8 cellular contexts compared by ENCODE assay signal in the genomic region with DNA sequence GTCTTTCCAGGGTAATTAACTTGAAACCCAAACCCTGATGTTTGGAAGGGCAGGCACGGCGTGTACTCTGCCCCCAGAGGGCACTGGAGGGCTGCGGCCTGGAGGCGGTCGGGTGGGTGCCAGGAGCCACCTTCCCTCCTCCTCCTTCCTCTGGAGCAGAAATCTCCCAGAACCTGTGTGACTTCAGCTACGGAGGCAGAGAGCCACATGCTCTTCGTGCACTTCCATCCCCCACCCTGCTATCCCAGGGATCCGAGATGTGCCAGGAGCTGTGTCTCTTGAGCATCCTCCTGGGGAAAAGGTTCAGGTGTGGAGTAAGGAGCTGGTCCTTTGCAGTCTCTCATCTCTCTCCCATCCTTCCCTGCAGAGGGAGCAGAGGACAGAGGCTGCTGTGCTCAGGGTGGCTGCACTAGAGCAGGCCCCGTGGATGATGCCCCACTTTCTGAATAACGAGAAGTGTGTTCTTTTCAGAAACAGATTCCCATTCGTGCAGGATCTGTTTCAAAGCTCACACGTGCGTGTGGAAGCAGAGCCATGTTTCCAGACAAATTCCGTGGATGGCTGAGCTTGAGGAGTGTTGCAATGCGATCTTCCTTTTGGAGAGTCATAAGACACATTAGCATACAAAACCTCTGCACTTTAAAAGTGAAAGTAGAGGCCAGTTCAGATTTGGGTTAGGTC.
DNase-seq lines count a peak whose midpoint lies in the region; ATAC-seq and TF ChIP-seq lines count a peak whose summit lies in the region.

No MANE protein-coding gene starts in this region.

- peaks cover 31% of the 10 kb centered on the region for H3K4me1 ChIP-seq in vagina

- no peak overlapping the region for H3K4me3 ChIP-seq in WERI-Rb-1 (ENCODE audit: low read depth, low read length)
- H3K4me3 ChIP-seq in vagina, result no peak overlapping the region

- peak; percentile 3 for DNase-seq in activated effector memory CD4-positive, alpha-beta T cell treated with anti-CD3 and anti-CD28 coated beads, Interleukin-2, amount 50 U/mL, for 16 hours
- DNase-seq in activated effector memory CD4-positive, alpha-beta T cell treated with Interleukin-2 at 50 U/mL for 16 hours, result no peak
- DNase-seq in WERI-Rb-1 (peak; percentile 70), iris pigment epithelial cell (ENCODE audit: low read depth) (peak; percentile 9), vagina (ENCODE audit: extremely low spot score in 2 of 2) (no peak)

- peak; percentile 89 for TF ChIP-seq CTCF in WERI-Rb-1 (IDR thresholded peaks at IDR 0.05; ENCODE audit: low read depth, low read length)
- peak in 1 of 3 experiments; percentile 13 for TF ChIP-seq CTCF in vagina (IDR thresholded peaks at IDR 0.05)

- H3K9me3 ChIP-seq in WERI-Rb-1 (ENCODE audit: severe bottlenecking), result no peaks in the 10 kb centered on the region
- H3K9me3 ChIP-seq in vagina, result no peaks in the 10 kb centered on the region

- H3K27me3 ChIP-seq in WERI-Rb-1 (ENCODE audit: insufficient read depth, low read depth, severe bottlenecking) (no peaks in the 10 kb centered on the region), vagina (no peaks in the 10 kb centered on the region)

- intact Hi-C loops in vagina (cut with DNase I), result no loop called here

- H3K27ac ChIP-seq in WERI-Rb-1 (no peak overlapping the region), vagina (peak overlapping the region; percentile 80)

- TF ChIP-seq POLR2A in vagina (IDR thresholded peaks at IDR 0.05), result no peak

- H3K36me3 ChIP-seq in WERI-Rb-1, result no peaks in the 10 kb centered on the region
- no peaks in the 10 kb centered on the region for H3K36me3 ChIP-seq in vagina

- ATAC-seq in HG03097 (IDR thresholded peaks at IDR 0.05; ENCODE audit: low FRiP score, unreplicated experiment), result no peak
- ATAC-seq in GM18498 (IDR thresholded peaks at IDR 0.05; ENCODE audit: unreplicated experiment), result no peak
- ATAC-seq in HG02588 (IDR thresholded peaks at IDR 0.05; ENCODE audit: unreplicated experiment), result no peak

Comparison
In these comparisons a context has a peak if more than half of its experiments do, and no peak if none do; other contexts are left out.
1. DNase-seq: peak in activated effector memory CD4-positive, alpha-beta T cell treated with anti-CD3 and anti-CD28 coated beads, Interleukin-2, amount 50 U/mL, for 16 hours (single experiment), WERI-Rb-1 (single experiment) and iris pigment epithelial cell (single experiment); none in activated effector memory CD4-positive, alpha-beta T cell treated with Interleukin-2 at 50 U/mL for 16 hours (single experiment) and vagina (0 of 2).